ENCODE assay signal across 6 cellular contexts in the genomic region with DNA sequence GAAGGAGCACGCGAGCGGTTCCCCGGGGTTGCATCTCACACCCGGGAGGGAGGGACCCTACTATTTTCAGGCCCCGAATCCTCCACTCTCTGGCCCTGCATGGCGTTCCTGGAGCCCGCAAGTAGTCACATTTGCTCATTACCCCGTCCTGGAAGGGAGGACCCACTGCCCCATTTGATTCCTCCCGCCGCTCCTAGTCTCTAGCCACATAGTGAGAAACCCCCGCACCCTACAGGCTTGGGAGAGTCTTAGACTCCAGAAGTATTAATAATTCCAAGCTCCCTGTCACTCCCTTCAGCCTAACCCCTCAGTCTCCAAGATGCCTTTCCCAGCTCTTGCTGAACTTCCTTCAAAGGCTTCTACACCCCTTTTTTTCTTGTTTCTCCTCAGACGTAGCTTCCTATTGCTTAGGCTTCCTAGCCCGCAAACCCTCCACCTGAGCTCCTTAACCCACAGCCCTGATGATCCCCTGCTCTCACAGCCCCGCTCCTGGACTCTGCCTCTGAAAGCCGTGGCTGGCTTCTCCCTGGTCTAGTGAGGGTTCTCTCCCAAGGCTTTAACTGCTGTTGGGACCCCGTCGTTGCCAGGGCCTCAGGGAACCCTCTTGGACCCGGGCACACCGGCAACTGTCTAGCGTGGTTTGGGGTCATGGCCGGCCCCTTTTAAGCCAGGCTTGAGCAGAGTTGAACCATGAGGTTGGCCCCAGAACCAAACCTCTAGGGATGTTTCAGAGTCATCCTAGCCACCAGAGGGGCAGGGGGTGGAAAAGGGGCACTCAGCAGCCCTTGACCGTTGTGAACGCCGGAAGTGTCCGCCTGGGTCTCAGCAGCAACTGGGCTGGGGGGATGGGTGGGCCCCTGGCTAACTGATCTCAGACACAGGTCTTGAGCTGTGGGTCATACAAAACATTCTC. TPM values are rescaled to one million over a fixed set of nuclear protein-coding genes. Genes with fewer than 3 reads are reported as not detected.
DNase-seq lines count a peak whose midpoint lies in the region; ATAC-seq and TF ChIP-seq lines count a peak whose summit lies in the region.

No MANE protein-coding gene starts in this region.

- intact Hi-C loops in Panc1 (cut with micrococcal nuclease; ENCODE audit: unreplicated experiment) = no loop called here

- TF ChIP-seq CTCF in GM10266 (IDR thresholded peaks at IDR 0.05; ENCODE audit: control insufficient read depth, insufficient read depth, low read depth, missing control alignments) = no peak
- TF ChIP-seq CTCF in Panc1 (IDR thresholded peaks at IDR 0.05) = no peak
- TF ChIP-seq CTCF in fibroblast of villous mesenchyme (IDR thresholded peaks at IDR 0.05; ENCODE audit: insufficient read depth, low read depth, low read length) = no peak

- H3K27ac ChIP-seq in Panc1 (ENCODE audit: low read length) = peak overlapping the region; percentile 81
- peak overlapping the region; percentile 95 for H3K27ac ChIP-seq in temporal lobe (ENCODE audit: low read depth, low read length)

- no peaks in the 10 kb centered on the region for H3K27me3 ChIP-seq in Panc1 (ENCODE audit: control insufficient read depth, insufficient read depth, low read length)

- H3K36me3 ChIP-seq in Panc1 (ENCODE audit: control insufficient read depth, insufficient read depth, low read length) = peaks cover 7% of the 10 kb centered on the region; the same call in 1 of the 2 replicates

- POLR2A ChIA-PET in Panc1 (lab: Charles Lee) = no interaction called here

- H3K4me1 ChIP-seq in Panc1 (ENCODE audit: control insufficient read depth, insufficient read depth, low read length) = peaks cover 3% of the 10 kb centered on the region

- H3K4me3 ChIP-seq in Panc1 (ENCODE audit: low read depth in 2 of 2, low read length in 2 of 2) (peak overlapping the region; percentile 68 to 74), fibroblast of villous mesenchyme (ENCODE audit: low read depth, low read length) (peak overlapping the region; percentile 82)

- in situ Hi-C loops in Panc1 (cut with HindIII; ENCODE audit: low pct_unique_long_range_greater_than_20kb, low sequenced_read_pairs) = no loop called here

- DNase-seq in GM10266 (ENCODE audit: extremely low spot score) (peak; percentile 65), Panc1 (ENCODE audit: low read depth, low spot score) (no peak), fibroblast of villous mesenchyme (ENCODE audit: low read depth) (peak; percentile 22), putamen (ENCODE audit: low spot score) (no peak), SK-N-DZ (ENCODE audit: low spot score) (no peak)

- H3K9me3 ChIP-seq in Panc1 (ENCODE audit: control insufficient read depth, insufficient read depth, low read depth, low read length) = no peaks in the 10 kb centered on the region

- CTCF ChIA-PET in Panc1 (lab: Charles Lee) = no interaction called here

- no peak for ATAC-seq in Panc1

- BruUV-seq in Panc1 (replicated peaks; lab: Mats Ljungman, UMichigan) = no TSS peak

RNA-seq across cellular contexts. Expression of a gene that starts 0.9 kb away (rescaled TPM):
- total RNA-seq in Panc1 (2021; ENCODE audit: unreplicated experiment) (45.4 TPM), fibroblast of villous mesenchyme (33.2 and 39.0 TPM in 2 replicates), temporal lobe (27.5 TPM)
- polyA plus RNA-seq in Panc1 (2012; ENCODE audit: insufficient read length) = 42.9 TPM
- 57.2 and 63.0 TPM in 2 replicates for polyA plus RNA-seq in SK-N-DZ (2014; cell fraction: cytosol; rRNA removed)
- polyA plus RNA-seq in SK-N-DZ (2014; cell fraction: nucleus; rRNA removed) = 150 and 184 TPM in 2 replicates

RNA-seq across cellular contexts. Expression of a gene that starts 29.6 kb away (rescaled TPM):
- total RNA-seq in Panc1 (2021; ENCODE audit: unreplicated experiment) (not detected), fibroblast of villous mesenchyme (not detected in 2 replicates), temporal lobe (not detected)
- polyA plus RNA-seq in Panc1 (2012; ENCODE audit: insufficient read length) = not detected
- not detected in 2 replicates for polyA plus RNA-seq in SK-N-DZ (2014; cell fraction: cytosol; rRNA removed)
- polyA plus RNA-seq in SK-N-DZ (2014; cell fraction: nucleus; rRNA removed) = not detected in 2 replicates

RNA-seq across cellular contexts. Expression of a gene that starts 30.0 kb away (rescaled TPM):
- total RNA-seq in Panc1 (2021; ENCODE audit: unreplicated experiment) (6.8 TPM), fibroblast of villous mesenchyme (9.0 and 11.2 TPM in 2 replicates), temporal lobe (0.49 TPM)
- polyA plus RNA-seq in Panc1 (2012; ENCODE audit: insufficient read length) = 6.8 TPM
- polyA plus RNA-seq in SK-N-DZ (2014; cell fraction: cytosol; rRNA removed) = 16.5 and 22.0 TPM in 2 replicates
- 17.6 and 25.1 TPM in 2 replicates for polyA plus RNA-seq in SK-N-DZ (2014; cell fraction: nucleus; rRNA removed)

RNA-seq across cellular contexts. Expression of a gene that starts 49.0 kb away (rescaled TPM):
- 17.6 TPM for total RNA-seq in Panc1 (2021; ENCODE audit: unreplicated experiment)
- 14.6 TPM for polyA plus RNA-seq in Panc1 (2012; ENCODE audit: insufficient read length)
- total RNA-seq in fibroblast of villous mesenchyme = 9.0 and 9.9 TPM in 2 replicates
- 36.1 TPM for total RNA-seq in temporal lobe
- polyA plus RNA-seq in SK-N-DZ (2014; cell fraction: cytosol; rRNA removed) = 118 and 143 TPM in 2 replicates
- polyA plus RNA-seq in SK-N-DZ (2014; cell fraction: nucleus; rRNA removed) = 74.2 and 93.5 TPM in 2 replicates

RNA-seq across cellular contexts. Expression of a gene that starts 49.2 kb away (rescaled TPM):
- total RNA-seq in Panc1 (2021; ENCODE audit: unreplicated experiment) = 62.5 TPM
- 91.2 TPM for polyA plus RNA-seq in Panc1 (2012; ENCODE audit: insufficient read length)
- total RNA-seq in fibroblast of villous mesenchyme = 22.9 and 33.2 TPM in 2 replicates
- 3.4 TPM for total RNA-seq in temporal lobe
- not detected in 2 replicates for polyA plus RNA-seq in SK-N-DZ (2014; cell fraction: cytosol; rRNA removed)
- polyA plus RNA-seq in SK-N-DZ (2014; cell fraction: nucleus; rRNA removed) = not detected in 2 replicates

Comparison
In these comparisons a context has a peak if more than half of its experiments do, and no peak if none do; other contexts are left out.
1. DNase-seq: peak in GM10266 (single experiment) and fibroblast of villous mesenchyme (single experiment); none in Panc1 (single experiment), putamen (single experiment) and SK-N-DZ (single experiment).